In the genomic region with DNA sequence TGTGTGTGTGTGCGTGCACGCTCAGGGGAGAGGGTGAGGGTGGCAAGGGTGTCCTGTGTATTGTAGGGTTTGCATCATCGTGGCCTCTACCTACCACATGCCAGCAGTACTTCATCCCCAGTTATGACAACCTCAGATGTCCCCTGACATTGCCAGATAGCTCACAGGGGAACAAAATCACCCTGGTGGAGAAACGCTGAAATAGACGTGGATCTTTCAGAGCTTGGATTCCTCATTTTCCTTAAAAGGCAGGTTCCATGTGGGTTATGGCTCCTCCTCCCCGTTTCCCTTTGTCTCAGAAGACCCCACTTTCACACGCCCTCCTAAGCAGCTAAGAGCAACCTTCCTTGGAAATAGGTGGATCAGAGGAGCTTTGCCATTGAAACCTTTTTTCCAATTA, we compare ENCODE assay signal across 22 cellular contexts.
DNase-seq lines count a peak whose midpoint lies in the region; ATAC-seq and TF ChIP-seq lines count a peak whose summit lies in the region.
"Had no signal": no experiment of that assay in that cellular context is flagged by ENCODE, and none has a peak within 500 bp of the region (broad histone marks: within the 10 kb centered on the region; RNA-seq: fewer than 3 reads in every experiment).

No MANE protein-coding gene starts in this region.

- no peak overlapping the region for H3K27ac ChIP-seq in Karpas-422 (ENCODE audit: low read length)
- H3K27ac ChIP-seq: adrenal gland had no signal

- H3K79me2 ChIP-seq in Karpas-422 (ENCODE audit: low read length) = no peaks in the 10 kb centered on the region

- no peaks in the 10 kb centered on the region for H3K9me3 ChIP-seq in Karpas-422 (ENCODE audit: low read length)
- H3K9me3 ChIP-seq: adrenal gland, MG63, mucosa of descending colon had no signal

- H3K4me2 ChIP-seq in Karpas-422 (ENCODE audit: low read depth, low read length, poor library complexity, severe bottlenecking) = no peak overlapping the region

- DNase-seq in AG09309 (ENCODE audit: low read depth) (no peak), HEK293T (ENCODE audit: extremely low spot score) (peak; percentile 29), WTC11 (ENCODE audit: low spot score) (no peak), left kidney (ENCODE audit: low read depth, low spot score) (peak; percentile 22), mucosa of gallbladder (ENCODE audit: low spot score) (no peak), Karpas-422 (no peak), A172 (ENCODE audit: low spot score) (no peak), NAMALWA (ENCODE audit: low spot score) (no peak)
- DNase-seq: activated CD4-positive, CD25-positive, alpha-beta regulatory T cell treated with anti-CD3 and anti-CD28 coated beads, Interleukin-2, amount 50 U/mL, for 72 hours; activated T-cell treated with anti-CD3 and anti-CD28 coated beads, Interleukin-2, amount 50 U/mL, for 1 hour; adrenal gland; CD8-positive, alpha-beta memory T cell; DMS79 treated with DMSO at 0.1 percent for 48 hours; MG63; mucosa of descending colon; NCI-H774; stimulated activated CD4-positive, alpha-beta T cell treated with anti-CD3 and anti-CD28 coated beads, Interleukin-12 subunit alpha, Interleukin-12 subunit beta, amount 100 ng/mL, for 4 hours; stimulated activated CD4-positive, alpha-beta T cell treated with anti-CD3 and anti-CD28 coated beads, Interleukin-4, amount 100 ng/mL, for 4 hours; stimulated activated naive CD8-positive, alpha-beta T cell treated with anti-CD3 and anti-CD28 coated beads, Interleukin-15, Interleukin-2, amounts not matched to agents 100 U/mL and 50 U/mL, for 24 hours; SW 1271 had no signal

- H3K4me1 Mint-ChIP-seq in WTC11 = peaks cover 50% of the 10 kb centered on the region
- H3K4me1 Mint-ChIP-seq: CD8-positive, alpha-beta memory T cell; IgD-negative memory B cell had no signal

- peaks cover 3% of the 10 kb centered on the region for H3K27me3 Mint-ChIP-seq in WTC11 (ENCODE audit: low read depth)

- H3K9ac ChIP-seq in Karpas-422 (ENCODE audit: low read length) = no peak overlapping the region

- H3K36me3 Mint-ChIP-seq in WTC11 = no peaks in the 10 kb centered on the region
- H3K36me3 Mint-ChIP-seq: CD8-positive, alpha-beta memory T cell; IgD-negative memory B cell had no signal

- H3K36me3 ChIP-seq in Karpas-422 (ENCODE audit: insufficient read depth, low read length) = no peaks in the 10 kb centered on the region
- H3K36me3 ChIP-seq: adrenal gland, MG63 had no signal

- H3K9me3 Mint-ChIP-seq in WTC11 = no peaks in the 10 kb centered on the region

- H3K27me3 ChIP-seq in Karpas-422 (ENCODE audit: low read length) = no peaks in the 10 kb centered on the region

- no peak overlapping the region for H3K27ac Mint-ChIP-seq in WTC11
- H3K27ac Mint-ChIP-seq: CD8-positive, alpha-beta memory T cell had no signal

- peaks cover 12% of the 10 kb centered on the region for H3K4me1 ChIP-seq in Karpas-422 (ENCODE audit: low read length)
- H3K4me1 ChIP-seq: adrenal gland had no signal

- H3K9me2 ChIP-seq in Karpas-422 (replicated peaks; ENCODE audit: insufficient read depth, low read length) = no peaks in the 10 kb centered on the region

- no peak overlapping the region for H2AFZ ChIP-seq in Karpas-422 (ENCODE audit: low read length)

- ATAC-seq in WTC11 = peak; percentile 42
- ATAC-seq: GM12878; mucosa of descending colon; stimulated activated naive CD8-positive, alpha-beta T cell treated with anti-CD3 and anti-CD28 coated beads, Interleukin-15, Interleukin-2, amounts not matched to agents 100 U/mL and 50 U/mL, for 24 hours had no signal

- H4K20me1 ChIP-seq in Karpas-422 (ENCODE audit: insufficient read depth, low read depth, low read length) = no peaks in the 10 kb centered on the region

- CTCF ChIA-PET in HEK293T (lab: Yijun Ruan, JAX) (interaction anchor here (0.6 kb wide), 1 partner anchor 132 kb away, joined by 3 read pairs; no protein-coding TSS in a partner anchor), WTC11 (lab: Charles Lee) (interaction anchor here (0.6 to 2.5 kb wide), 6 partner anchors 9 to 80 kb away, joined by 3 to 8 read pairs (median 4); no protein-coding TSS in a partner anchor)

- POLR2A ChIA-PET in HEK293T (lab: Yijun Ruan, JAX) = no interaction called here
- POLR2A ChIA-PET in WTC11 (lab: Charles Lee) = interaction anchor here (1.3 kb wide), 1 partner anchor 14 kb away, joined by 5 read pairs; no protein-coding TSS in a partner anchor

- H3K4me3 Mint-ChIP-seq in WTC11 = no peak overlapping the region
- H3K4me3 Mint-ChIP-seq: CD8-positive, alpha-beta memory T cell; IgD-negative memory B cell had no signal

- H3K4me3 ChIP-seq in AG09309 (ENCODE audit: control insufficient read depth, low read depth, low read length) (no peak overlapping the region), Karpas-422 (ENCODE audit: low read length) (no peak overlapping the region)
- H3K4me3 ChIP-seq: adrenal gland, GM12878, MG63, mucosa of descending colon had no signal

- TF ChIP-seq CTCF in AG09309 (IDR thresholded peaks at IDR 0.05; ENCODE audit: control insufficient read depth, insufficient read depth, low read depth, low read length, missing control alignments) = peak; percentile 7
- TF ChIP-seq CTCF in WTC11 (IDR thresholded peaks at IDR 0.05) = no peak

TF ChIP-seq in HEK293T, 16 proteins besides CTCF, POLR2A, EP300 and RAD21:
- TF ChIP-seq FOXK2 (IDR thresholded peaks at IDR 0.05) = no peak
- TF ChIP-seq SUZ12 (IDR thresholded peaks at IDR 0.05) = no peak
- no peak for TF ChIP-seq LEF1 (IDR thresholded peaks at IDR 0.05; ENCODE audit: borderline replicate concordance)
- no peak for TF ChIP-seq ZNF384 (IDR thresholded peaks at IDR 0.05)
- TF ChIP-seq FOXM1 (IDR thresholded peaks at IDR 0.05; ENCODE audit: borderline replicate concordance) = no peak
- no peak for TF ChIP-seq TARDBP (IDR thresholded peaks at IDR 0.05)

TF ChIP-seq in WTC11, 78 proteins besides CTCF, POLR2A, EP300 and RAD21:
- TF ChIP-seq ZNF138 (CRISPR knock-in tag; conservative IDR thresholded peaks at IDR 0.05) (no peak), ZNF396 (CRISPR knock-in tag; IDR thresholded peaks at IDR 0.05; ENCODE audit: borderline replicate concordance) (no peak), USF1 (CRISPR knock-in tag; IDR thresholded peaks at IDR 0.05) (no peak), JAZF1 (CRISPR knock-in tag; IDR thresholded peaks at IDR 0.05) (no peak), MYBL2 (CRISPR knock-in tag; IDR thresholded peaks at IDR 0.05) (no peak)
- TF ChIP-seq, protein P1, sequence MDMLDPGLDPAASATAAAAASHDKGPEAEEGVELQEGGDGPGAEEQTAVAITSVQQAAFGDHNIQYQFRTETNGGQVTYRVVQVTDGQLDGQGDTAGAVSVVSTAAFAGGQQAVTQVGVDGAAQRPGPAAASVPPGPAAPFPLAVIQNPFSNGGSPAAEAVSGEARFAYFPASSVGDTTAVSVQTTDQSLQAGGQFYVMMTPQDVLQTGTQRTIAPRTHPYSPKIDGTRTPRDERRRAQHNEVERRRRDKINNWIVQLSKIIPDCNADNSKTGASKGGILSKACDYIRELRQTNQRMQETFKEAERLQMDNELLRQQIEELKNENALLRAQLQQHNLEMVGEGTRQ (CRISPR knock-in tag; IDR thresholded peaks at IDR 0.05) = no peak
- TF ChIP-seq, protein P2, sequence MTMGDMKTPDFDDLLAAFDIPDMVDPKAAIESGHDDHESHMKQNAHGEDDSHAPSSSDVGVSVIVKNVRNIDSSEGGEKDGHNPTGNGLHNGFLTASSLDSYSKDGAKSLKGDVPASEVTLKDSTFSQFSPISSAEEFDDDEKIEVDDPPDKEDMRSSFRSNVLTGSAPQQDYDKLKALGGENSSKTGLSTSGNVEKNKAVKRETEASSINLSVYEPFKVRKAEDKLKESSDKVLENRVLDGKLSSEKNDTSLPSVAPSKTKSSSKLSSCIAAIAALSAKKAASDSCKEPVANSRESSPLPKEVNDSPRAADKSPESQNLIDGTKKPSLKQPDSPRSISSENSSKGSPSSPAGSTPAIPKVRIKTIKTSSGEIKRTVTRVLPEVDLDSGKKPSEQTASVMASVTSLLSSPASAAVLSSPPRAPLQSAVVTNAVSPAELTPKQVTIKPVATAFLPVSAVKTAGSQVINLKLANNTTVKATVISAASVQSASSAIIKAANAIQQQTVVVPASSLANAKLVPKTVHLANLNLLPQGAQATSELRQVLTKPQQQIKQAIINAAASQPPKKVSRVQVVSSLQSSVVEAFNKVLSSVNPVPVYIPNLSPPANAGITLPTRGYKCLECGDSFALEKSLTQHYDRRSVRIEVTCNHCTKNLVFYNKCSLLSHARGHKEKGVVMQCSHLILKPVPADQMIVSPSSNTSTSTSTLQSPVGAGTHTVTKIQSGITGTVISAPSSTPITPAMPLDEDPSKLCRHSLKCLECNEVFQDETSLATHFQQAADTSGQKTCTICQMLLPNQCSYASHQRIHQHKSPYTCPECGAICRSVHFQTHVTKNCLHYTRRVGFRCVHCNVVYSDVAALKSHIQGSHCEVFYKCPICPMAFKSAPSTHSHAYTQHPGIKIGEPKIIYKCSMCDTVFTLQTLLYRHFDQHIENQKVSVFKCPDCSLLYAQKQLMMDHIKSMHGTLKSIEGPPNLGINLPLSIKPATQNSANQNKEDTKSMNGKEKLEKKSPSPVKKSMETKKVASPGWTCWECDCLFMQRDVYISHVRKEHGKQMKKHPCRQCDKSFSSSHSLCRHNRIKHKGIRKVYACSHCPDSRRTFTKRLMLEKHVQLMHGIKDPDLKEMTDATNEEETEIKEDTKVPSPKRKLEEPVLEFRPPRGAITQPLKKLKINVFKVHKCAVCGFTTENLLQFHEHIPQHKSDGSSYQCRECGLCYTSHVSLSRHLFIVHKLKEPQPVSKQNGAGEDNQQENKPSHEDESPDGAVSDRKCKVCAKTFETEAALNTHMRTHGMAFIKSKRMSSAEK (CRISPR knock-in tag; IDR thresholded peaks at IDR 0.05; ENCODE audit: borderline replicate concordance) = no peak
TF ChIP-seq in WTC11: peak in this region for 0.

Comparison
In these comparisons a context has a peak if more than half of its experiments do, and no peak if none do; other contexts are left out.
1. DNase-seq: peak in HEK293T (single experiment) and left kidney (single experiment); none in AG09309 (single experiment), WTC11 (single experiment), mucosa of gallbladder (single experiment), Karpas-422 (single experiment), A172 (single experiment) and NAMALWA (single experiment).